In genomic region chr5:8216921-8217320, GRCh38 we compare ENCODE assay signal across 6 cellular contexts.
"Had no signal": no experiment of that assay in that cellular context is flagged by ENCODE, and none has a peak within 500 bp of the region (broad histone marks: within the 10 kb centered on the region; RNA-seq: fewer than 3 reads in every experiment).

No MANE protein-coding gene starts in this region.

- H3K27ac ChIP-seq: HL-60 had no signal

- H3K4me3 Mint-ChIP-seq: H9, IgD-negative memory B cell had no signal

- DNase-seq: GOT3, H9, HCEC 1CT, KBM-7 had no signal

- H3K36me3 Mint-ChIP-seq: IgD-negative memory B cell had no signal

- H3K27me3 Mint-ChIP-seq: IgD-negative memory B cell had no signal

- H3K4me1 Mint-ChIP-seq: H9, IgD-negative memory B cell had no signal

- H3K27ac Mint-ChIP-seq: IgD-negative memory B cell had no signal
